ENCODE assay signal across 3 cellular contexts in genomic region chr21:6459761-6460160, GRCh38.
A peak's percentile ranks its signal among the peaks of the same experiment; 100 is the strongest.
DNase-seq lines count a peak whose midpoint lies in the region; ATAC-seq, FAIRE-seq and TF ChIP-seq lines count a peak whose summit lies in the region.
"Not testable (repeated sequence)": the region's sequence is repeated elsewhere in the genome, so short reads cannot be mapped to it uniquely, and the experiment has no call there.

No MANE protein-coding gene starts in this region.

- H3K9ac ChIP-seq in HepG2 (ENCODE audit: insufficient read depth, low read depth, low read length) = not testable (repeated sequence)

- not testable (repeated sequence) for H3K27ac ChIP-seq in HepG2 (ENCODE audit: extremely low read length, insufficient read depth, low read length)
- peak overlapping the region in 1 of 3 donors; percentile 53 for H3K27ac ChIP-seq in right lobe of liver

- ATAC-seq in left lobe of liver (peak; percentile 33), HepG2 (peak; percentile 77), right lobe of liver (peak; percentile 42 to 77 (median 48))

- not testable (repeated sequence) for H3K4me2 ChIP-seq in HepG2 (ENCODE audit: low read depth, low read length)

- not testable (repeated sequence) for DNase-seq in left lobe of liver (ENCODE audit: low spot score); HepG2 (ENCODE audit: low spot score)
- peak in 1 of 3 donors; percentile 53 for DNase-seq in right lobe of liver

- H3K4me3 ChIP-seq in HepG2 (replicated peaks in 1 of 3; ENCODE audit: insufficient read depth in 1 of 3, low read depth in 2 of 3, low read length in 3 of 3); right lobe of liver: not testable (repeated sequence)

- in situ Hi-C loops in HepG2 (cut with HindIII; ENCODE audit: extremely low pct_ligation_motif_present, low pct_unique_long_range_greater_than_20kb) = not testable (repeated sequence)

- H3K36me3 ChIP-seq in HepG2 (replicated peaks in 1 of 2; ENCODE audit: control insufficient read depth in 1 of 2, insufficient read depth in 2 of 2, low read length in 2 of 2); right lobe of liver: not testable (repeated sequence)

- H4K20me1 ChIP-seq in HepG2 (ENCODE audit: insufficient read depth, low read length) = not testable (repeated sequence)

- H2AFZ ChIP-seq in HepG2 (ENCODE audit: low read length) = not testable (repeated sequence)

- not testable (repeated sequence) for FAIRE-seq in HepG2 (lab: Jason Lieb, UNC)

- POLR2A ChIA-PET in HepG2 (lab: Yijun Ruan, JAX) = not testable (repeated sequence)

- not testable (repeated sequence) for BruUV-seq in HepG2 (replicated peaks; lab: Mats Ljungman, UMichigan)

- H3K4me1 ChIP-seq in HepG2 (ENCODE audit: insufficient read depth, low read length); right lobe of liver: not testable (repeated sequence)

- H3K79me2 ChIP-seq in HepG2 (ENCODE audit: insufficient read depth, low read length) = not testable (repeated sequence)

- TF ChIP-seq CTCF in HepG2 (CRISPR knock-in tag; IDR thresholded peaks at IDR 0.05); right lobe of liver (IDR thresholded peaks at IDR 0.05): not testable (repeated sequence)

- H3K9me3 ChIP-seq in HepG2 (ENCODE audit: low read length); right lobe of liver: not testable (repeated sequence)

- TF ChIP-seq POLR2A in HepG2 (IDR thresholded peaks at IDR 0.05; ENCODE audit: insufficient read depth in 1 of 2, low read depth in 2 of 2, low read length in 2 of 2); right lobe of liver (IDR thresholded peaks at IDR 0.05): not testable (repeated sequence)

- not testable (repeated sequence) for TF ChIP-seq EP300 in HepG2 (IDR thresholded peaks at IDR 0.05; ENCODE audit: low read depth in 2 of 2, low read length in 2 of 2); HepG2 (CRISPR knock-in tag; IDR thresholded peaks at IDR 0.05; ENCODE audit: borderline replicate concordance)

- H3K27me3 ChIP-seq in HepG2 (ENCODE audit: control insufficient read depth in 1 of 2, insufficient read depth in 2 of 2, low read length in 2 of 2); right lobe of liver: not testable (repeated sequence)

- CTCF ChIA-PET in HepG2 (lab: Yijun Ruan, JAX; ENCODE audit: low intra/inter-chr PET ratio, low total read pairs) = not testable (repeated sequence)

- not testable (repeated sequence) for TF ChIP-seq RAD21 in HepG2 (CRISPR knock-in tag; IDR thresholded peaks at IDR 0.05)

- intact Hi-C loops in HepG2 (cut with micrococcal nuclease; ENCODE audit: unreplicated experiment); right lobe of liver (cut with DNase I): not testable (repeated sequence)

- WGBS in HepG2 (ENCODE audit: low lambda C conversion rate) = no CpG with 5 or more reads among the region's 12 CpGs
- 20% methylated on average over 1 of the region's 12 CpGs for WGBS in right lobe of liver (ENCODE audit: insufficient coverage, low coverage, low lambda C conversion rate, missing lambda C conversion rate)
